Comparison of ENCODE assay signal across 8 cellular contexts in genomic region chr7:27161214-27161720, GRCh38. TPM values are rescaled to one million over a fixed set of nuclear protein-coding genes. Genes with fewer than 3 reads are reported as not detected.
DNase-seq lines count a peak whose midpoint lies in the region; ATAC-seq lines count a peak whose summit lies in the region.

No MANE protein-coding gene starts in this region.

- peaks cover 28% of the 10 kb centered on the region for H3K36me3 ChIP-seq in SJSA1

- ATAC-seq in HG02981 (IDR thresholded peaks at IDR 0.05; ENCODE audit: unreplicated experiment) (no peak), GM21390 (IDR thresholded peaks at IDR 0.05; ENCODE audit: unreplicated experiment) (no peak)

- peaks cover 38% of the 10 kb centered on the region for H3K4me1 ChIP-seq in SJSA1 (replicated peaks)

- H3K27ac ChIP-seq in SJSA1, result no peak overlapping the region

- H3K4me3 ChIP-seq in SJSA1 (peak overlapping the region; percentile 38), skeletal muscle cell (ENCODE audit: low read depth, low read length) (peak overlapping the region; percentile 78)

- DNase-seq in SKM-1 treated with dmso at 0.1 percent for 144 hours (lab: John Stamatoyannopoulos, UW; ENCODE audit: unreplicated experiment) (peak; percentile 69), SKM-1 (lab: John Stamatoyannopoulos, UW; ENCODE audit: unreplicated experiment) (no peak), SJSA1 (ENCODE audit: low read depth in 1 of 2, low spot score in 2 of 2) (no peak), globus pallidus (ENCODE audit: low spot score) (peak; percentile 12), skeletal muscle cell (ENCODE audit: low read depth) (no peak), NCI-H2171 (lab: John Stamatoyannopoulos, UW) (no peak)

- H3K9me3 ChIP-seq in SJSA1 (replicated peaks), result no peaks in the 10 kb centered on the region

- H3K27me3 ChIP-seq in SJSA1 (replicated peaks), result no peaks in the 10 kb centered on the region

RNA-seq across cellular contexts. Expression of gene HOXA9, which starts 4.1 kb away (rescaled TPM):
- 7.0 and 16.3 TPM in 2 replicates for total RNA-seq in SJSA1 (2014; rRNA removed; shearing (Covaris generic))

RNA-seq across cellular contexts. Expression of gene HOXA7, which starts 4.8 kb away (rescaled TPM):
- 0.09 and 2.9 TPM in 2 replicates for total RNA-seq in SJSA1 (2014; rRNA removed; shearing (Covaris generic))

RNA-seq across cellular contexts. Expression of gene HOXA3, which starts 8.9 kb away (rescaled TPM):
- 0.13 and 1.8 TPM in 2 replicates for total RNA-seq in SJSA1 (2014; rRNA removed; shearing (Covaris generic))

RNA-seq across cellular contexts. Expression of gene HOXA10, which starts 12.9 kb away (rescaled TPM):
- total RNA-seq in SJSA1 (2014; rRNA removed; shearing (Covaris generic)), result 8.6 and 15.5 TPM in 2 replicates

RNA-seq across cellular contexts. Expression of gene HOXA6, which starts 13.7 kb away (rescaled TPM):
- total RNA-seq in SJSA1 (2014; rRNA removed; shearing (Covaris generic)), result 0.79 TPM in 1 of 2 replicates, not detected in the other

Comparison
In these comparisons a context has a peak if more than half of its experiments do, and no peak if none do; other contexts are left out.
1. DNase-seq: peak in SKM-1 treated with dmso at 0.1 percent for 144 hours (single experiment) and globus pallidus (single experiment); none in SKM-1 (single experiment), SJSA1 (0 of 2), skeletal muscle cell (single experiment) and NCI-H2171 (single experiment).